8 cellular contexts compared by ENCODE assay signal in the genomic region with DNA sequence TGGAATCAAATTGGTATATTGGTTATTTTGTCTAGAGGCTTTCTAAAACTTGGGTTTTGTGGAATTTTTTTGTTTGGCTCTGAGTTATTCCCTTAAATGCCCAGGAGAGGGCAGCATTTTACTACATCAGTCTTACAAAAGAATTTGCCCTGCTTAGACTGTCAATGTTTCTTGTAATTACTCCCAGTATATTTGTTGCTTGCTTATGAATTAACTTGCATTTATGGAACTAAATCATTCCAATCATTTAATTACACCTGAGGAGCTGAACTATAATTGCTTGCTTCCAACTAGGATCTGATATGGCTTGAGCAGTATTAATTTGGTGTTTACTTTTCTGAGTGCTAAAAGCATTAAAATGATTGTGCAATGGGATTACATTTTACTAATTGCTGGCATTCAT. TPM values are rescaled to one million over a fixed set of nuclear protein-coding genes. Genes with fewer than 3 reads are reported as not detected.
DNase-seq lines count a peak whose midpoint lies in the region; ATAC-seq, FAIRE-seq and TF ChIP-seq lines count a peak whose summit lies in the region.

No MANE protein-coding gene starts in this region.

- H3K4me3 ChIP-seq in CD4-positive, alpha-beta memory T cell (ENCODE audit: low read length in 2 of 2) = no peak overlapping the region
- H3K4me3 ChIP-seq in GM12878 = no peak overlapping the region

- no peak overlapping the region for H2AFZ ChIP-seq in GM12878 (ENCODE audit: control insufficient read depth, low read depth, low read length)

- no peaks in the 10 kb centered on the region for H3K4me1 ChIP-seq in CD4-positive, alpha-beta memory T cell (ENCODE audit: insufficient read depth, low read length)
- no peaks in the 10 kb centered on the region for H3K4me1 ChIP-seq in GM12878 (ENCODE audit: control insufficient read depth, insufficient read depth, low read length)

- H3K9ac ChIP-seq in GM12878 (ENCODE audit: control insufficient read depth, insufficient read depth, low read length) = no peak overlapping the region

- TF ChIP-seq RAD21 in GM12878 (IDR thresholded peaks at IDR 0.05; ENCODE audit: insufficient read depth, low read depth, low read length) = peak; percentile 67

- intact Hi-C loops in CD4-positive, alpha-beta memory T cell (cut with micrococcal nuclease) = loop anchor here (2.0 kb wide), 1 partner anchor 1620 kb away; no protein-coding TSS in a partner anchor
- intact Hi-C loops in GM12878 (cut with micrococcal nuclease; ENCODE audit: unreplicated experiment) = loop anchor here (1.0 kb wide), 1 partner anchor 628 kb away; no protein-coding TSS in a partner anchor
- intact Hi-C loops in posterior vena cava (cut with DNase I) = loop anchor here in 1 of 2 donors (10.0 kb wide), 1 partner anchor 628 kb away; no protein-coding TSS in a partner anchor

- no peak for TF ChIP-seq EP300 in GM12878 (IDR thresholded peaks at IDR 0.05; ENCODE audit: borderline replicate concordance in 1 of 2, control insufficient read depth in 1 of 2, low read depth in 2 of 2, low read length in 2 of 2)

- H3K79me2 ChIP-seq in GM12878 (ENCODE audit: control insufficient read depth, insufficient read depth, low read length) = no peaks in the 10 kb centered on the region

- peak in 3 of 5 donors; percentile 4 to 15 (median 4) for DNase-seq in CD4-positive, alpha-beta memory T cell
- DNase-seq in NCI-H2196 (lab: John Stamatoyannopoulos, UW; ENCODE audit: unreplicated experiment) = peak; percentile 56
- no peak for DNase-seq in GM12878 (ENCODE audit: low read depth, low spot score)
- peak; percentile 62 for DNase-seq in left kidney (ENCODE audit: low read depth, low spot score)
- no peak for DNase-seq in stimulated activated CD4-positive, alpha-beta T cell treated with anti-CD3 and anti-CD28 coated beads, Interleukin-1b, Interleukin-23, amount 100 ng/mL, for 48 hours
- DNase-seq in posterior vena cava (ENCODE audit: low spot score) = no peak

- TF ChIP-seq CTCF in GM12878 (IDR thresholded peaks at IDR 0.05 in 2 of 3, conservative IDR thresholded peaks at IDR 0.05 in 1 of 3; ENCODE audit: control insufficient read depth in 2 of 3, extremely low read depth in 1 of 3, insufficient read depth in 1 of 3, low read depth in 3 of 3, low read length in 3 of 3) = peak; percentile 52 to 57 (median 54); a peak in 5 of 6 replicates

- H3K36me3 ChIP-seq in CD4-positive, alpha-beta memory T cell (ENCODE audit: insufficient read depth, low read length) = no peaks in the 10 kb centered on the region
- no peaks in the 10 kb centered on the region for H3K36me3 ChIP-seq in GM12878 (ENCODE audit: control insufficient read depth in 2 of 2, insufficient read depth in 2 of 2, low read length in 1 of 2)

- H3K27ac ChIP-seq in CD4-positive, alpha-beta memory T cell (ENCODE audit: low read depth, low read length) = no peak overlapping the region
- no peak overlapping the region for H3K27ac ChIP-seq in GM12878 (ENCODE audit: control insufficient read depth, insufficient read depth)

- no peaks in the 10 kb centered on the region for H3K4me1 Mint-ChIP-seq in CD4-positive, alpha-beta memory T cell

- SMC1A ChIA-PET in GM12878 (lab: Charles Lee; ENCODE audit: uncharacterized antibody, unreplicated experiment) = interaction anchor here (0.8 to 2.4 kb wide), 2 partner anchors 16 to 628 kb away, joined by 3 to 5 read pairs; no protein-coding TSS in a partner anchor

- in situ Hi-C loops in GM12878 (cut with MboI) = loop anchor here (25.0 kb wide), 1 partner anchor 1766 kb away; no protein-coding TSS in a partner anchor

- H3K9me3 Mint-ChIP-seq in CD4-positive, alpha-beta memory T cell = no peaks in the 10 kb centered on the region

- H3K36me3 Mint-ChIP-seq in CD4-positive, alpha-beta memory T cell = no peaks in the 10 kb centered on the region

- RAD21 ChIA-PET in GM12878 (lab: Charles Lee; ENCODE audit: unreplicated experiment) = interaction anchor here (1.4 kb wide), 1 partner anchor 628 kb away, joined by 4 read pairs; no protein-coding TSS in a partner anchor

- ATAC-seq in GM21723 (IDR thresholded peaks at IDR 0.05; ENCODE audit: unreplicated experiment) (peak; percentile 61), GM12878 (no peak), HG02571 (IDR thresholded peaks at IDR 0.05; ENCODE audit: unreplicated experiment) (no peak)

- CTCF ChIA-PET in CD4-positive, alpha-beta memory T cell (lab: Charles Lee; ENCODE audit: partially characterized antibody) = interaction anchor here (1.0 to 2.3 kb wide), 3 partner anchors 10 to 20 kb away, joined by 3 to 7 read pairs (median 4); no protein-coding TSS in a partner anchor
- CTCF ChIA-PET in GM12878 (lab: Yijun Ruan, JAX) = interaction anchor here (0.8 to 3.4 kb wide), 7 partner anchors 9 to 628 kb away, joined by 3 to 30 read pairs (median 3); no protein-coding TSS in a partner anchor

- H3K9me3 ChIP-seq in CD4-positive, alpha-beta memory T cell (ENCODE audit: control insufficient read depth in 1 of 2, low read length in 2 of 2) = no peaks in the 10 kb centered on the region
- no peaks in the 10 kb centered on the region for H3K9me3 ChIP-seq in GM12878 (replicated peaks; ENCODE audit: control insufficient read depth, insufficient read depth, low read length)

- peak; percentile 96 for FAIRE-seq in GM12878 (lab: Jason Lieb, UNC)

- POLR2A ChIA-PET in CD4-positive, alpha-beta memory T cell (lab: Charles Lee; ENCODE audit: partially characterized antibody) = no interaction called here
- POLR2A ChIA-PET in GM12878 (lab: Charles Lee) = no interaction called here

- H3K4me3 Mint-ChIP-seq in CD4-positive, alpha-beta memory T cell = no peak overlapping the region

- H3K27me3 Mint-ChIP-seq in CD4-positive, alpha-beta memory T cell = no peaks in the 10 kb centered on the region

- no peak for TF ChIP-seq POLR2A in GM12878 (IDR thresholded peaks at IDR 0.05; ENCODE audit: low read depth, low read length)

- no TSS peak for BruUV-seq in GM12878 (replicated peaks; lab: Mats Ljungman, UMichigan)

- no peaks in the 10 kb centered on the region for H3K27me3 ChIP-seq in CD4-positive, alpha-beta memory T cell (ENCODE audit: insufficient read depth, low read length)
- no peaks in the 10 kb centered on the region for H3K27me3 ChIP-seq in GM12878 (replicated peaks in 1 of 2; ENCODE audit: control insufficient read depth in 2 of 2, insufficient read depth in 2 of 2, low read length in 1 of 2)

- H4K20me1 ChIP-seq in GM12878 (ENCODE audit: control insufficient read depth, insufficient read depth) = no peaks in the 10 kb centered on the region

- H3K4me2 ChIP-seq in GM12878 (ENCODE audit: control insufficient read depth, insufficient read depth) = no peak overlapping the region

- H3K27ac Mint-ChIP-seq in CD4-positive, alpha-beta memory T cell = no peak overlapping the region

TF ChIP-seq in GM12878, 131 proteins besides CTCF, POLR2A, EP300 and RAD21:
- TF ChIP-seq BRCA1 (IDR thresholded peaks at IDR 0.05; ENCODE audit: low read depth, low read length) (no peak), SMC3 (IDR thresholded peaks at IDR 0.05; ENCODE audit: borderline replicate concordance, low read length) (peak; percentile 43; the same call in 1 of the 2 replicates)

RNA-seq across cellular contexts. Expression of gene MIPOL1, which starts 48.7 kb away (rescaled TPM):
- under 1 TPM; 0.25 to 0.81 TPM for total RNA-seq in CD4-positive, alpha-beta memory T cell
- under 1 TPM; 0.57 to 0.98 TPM for polyA plus RNA-seq in CD4-positive, alpha-beta memory T cell
- total RNA-seq in GM12878 (2013; cell fraction: nucleolus; rRNA removed) = not detected in 2 replicates
- total RNA-seq in GM12878 (2014; rRNA removed) (not detected in 2 replicates), GM12878 (2014; rRNA removed; fragmentation: Illumina TruSeq; extraction: Trizol) (not detected in 2 replicates), GM12878 (2021) (not detected in 2 replicates), posterior vena cava (10 to 100 TPM; 16.7 to 19.6 TPM)
- not detected for polyA plus RNA-seq in GM12878 (2011; ENCODE audit: low read depth)
- polyA plus RNA-seq in GM12878 (2011; rRNA removed) (not detected in 2 replicates), GM12878 (2014; fragmentation: Illumina TruSeq; extraction: Trizol) (not detected in 2 replicates), GM12878 (2014; fragmentation: Nextera tagmentation; extraction: Ambion mirVana) (not detected), GM12878 (2014; rRNA removed) (not detected in 2 replicates), GM12878 (2016; fragmentation: Nextera tagmentation; extraction: Ambion mirVana) (under 1 TPM in 1 of 2 experiments, not detected in 1; 0.06 TPM)
- polyA plus RNA-seq in GM12878 (2011; cell fraction: cytosol; rRNA removed) = not detected in 2 replicates
- polyA plus RNA-seq in GM12878 (2011; cell fraction: nucleus; rRNA removed) = not detected in 2 replicates
- not detected in 2 replicates for polyA plus RNA-seq in GM12878 (2012)
- not detected in 2 replicates for polyA minus RNA-seq in GM12878 (2011; rRNA and poly(A)+ RNA removed)
- not detected in 2 replicates for polyA minus RNA-seq in GM12878 (2011; cell fraction: cytosol; rRNA and poly(A)+ RNA removed)
- polyA minus RNA-seq in GM12878 (2011; cell fraction: nucleus; rRNA and poly(A)+ RNA removed) = not detected in 2 replicates

Comparison
In these comparisons a context has a peak if more than half of its experiments do, and no peak if none do; other contexts are left out.
1. DNase-seq: peak in CD4-positive, alpha-beta memory T cell (3 of 5), NCI-H2196 (single experiment) and left kidney (single experiment); none in GM12878 (single experiment), stimulated activated CD4-positive, alpha-beta T cell treated with anti-CD3 and anti-CD28 coated beads, Interleukin-1b, Interleukin-23, amount 100 ng/mL, for 48 hours (single experiment) and posterior vena cava (single experiment).
2. RNA of gene MIPOL1, which starts 48.7 kb away (total RNA-seq): 16.7 to 19.6 TPM in posterior vena cava; 0.25 to 0.81 TPM in CD4-positive, alpha-beta memory T cell and not detected in GM12878; every median in the first group is over 4 times any median in the second.